Comparison of ENCODE assay signal across 19 cellular contexts in genomic region chr1:179156026-179156425, GRCh38.
"Had no signal": no experiment of that assay in that cellular context is flagged by ENCODE, and none has a peak within 500 bp of the region (broad histone marks: within the 10 kb centered on the region; RNA-seq: fewer than 3 reads in every experiment).

No MANE protein-coding gene starts in this region.

- H3K4me3 Mint-ChIP-seq: activated naive CD8-positive, alpha-beta T cell treated with anti-CD3 and anti-CD28 coated beads for 36 hours; activated T-cell treated with anti-CD3 and anti-CD28 coated beads, Interleukin-2, amount 50 U/mL, for 4 hours; immature natural killer cell; natural killer cell; stimulated activated effector memory CD8-positive, alpha-beta T cell treated with anti-CD3 and anti-CD28 coated beads, Interleukin-12 subunit alpha, Interleukin-12 subunit beta, amount 100 ng/mL, for 72 hours; stimulated activated naive CD8-positive, alpha-beta T cell treated with anti-CD3 and anti-CD28 coated beads, Interleukin-15, amount 100 ng/mL, for 72 hours had no signal

- H3K36me3 Mint-ChIP-seq: immature natural killer cell; natural killer cell; stimulated activated effector memory CD8-positive, alpha-beta T cell treated with anti-CD3 and anti-CD28 coated beads, Interleukin-12 subunit alpha, Interleukin-12 subunit beta, amount 100 ng/mL, for 72 hours had no signal

- DNase-seq: activated CD4-positive, alpha-beta T cell treated with anti-CD3 and anti-CD28 coated beads, Interleukin-2, amount 50 U/mL, for 1 hour; activated CD8-positive, alpha-beta memory T cell treated with anti-CD3 and anti-CD28 coated beads, Interleukin-2, amount 50 U/mL, for 48 hours; activated naive CD4-positive, alpha-beta T cell treated with Interleukin-2 at 50 U/mL for 16 hours; activated naive CD8-positive, alpha-beta T cell treated with anti-CD3 and anti-CD28 coated beads for 36 hours; activated T-cell treated with anti-CD3 and anti-CD28 coated beads, Interleukin-2, amount 50 U/mL, for 4 hours; amniotic stem cell; cerebellar nuclear complex; foreskin melanocyte; immature natural killer cell; midbrain; natural killer cell; small intestine; stimulated activated CD4-positive, alpha-beta T cell treated with anti-CD3 and anti-CD28 coated beads, Interleukin-2, amount 100 ng/mL, for 24 hours; stimulated activated naive CD8-positive, alpha-beta T cell treated with anti-CD3 and anti-CD28 coated beads, Interleukin-15, amount 100 ng/mL, for 72 hours; T1000 had no signal

- FAIRE-seq: small intestine had no signal

- ATAC-seq: activated CD4-positive, CD25-positive, alpha-beta regulatory T cell treated with anti-CD3 and anti-CD28 coated beads, Interleukin-2, amount 50 U/mL, for 24 hours; activated T-cell treated with anti-CD3 and anti-CD28 coated beads, Interleukin-2, amount 50 U/mL, for 4 hours; left lobe of liver; natural killer cell; stimulated activated effector memory CD8-positive, alpha-beta T cell treated with anti-CD3 and anti-CD28 coated beads, Interleukin-12 subunit alpha, Interleukin-12 subunit beta, amount 100 ng/mL, for 72 hours; stimulated activated naive CD8-positive, alpha-beta T cell treated with anti-CD3 and anti-CD28 coated beads, Interleukin-15, amount 100 ng/mL, for 72 hours had no signal

- H3K27me3 Mint-ChIP-seq: activated naive CD8-positive, alpha-beta T cell treated with anti-CD3 and anti-CD28 coated beads for 36 hours; stimulated activated naive CD8-positive, alpha-beta T cell treated with anti-CD3 and anti-CD28 coated beads, Interleukin-15, amount 100 ng/mL, for 72 hours had no signal

- H3K27ac Mint-ChIP-seq: activated naive CD8-positive, alpha-beta T cell treated with anti-CD3 and anti-CD28 coated beads for 36 hours; activated T-helper 2 cell treated with anti-CD3 and anti-CD28 coated beads, Interferon-gamma antibody, Interleukin-2, Interleukin-4, amounts not matched to agents 10 μg/mL and 5 μg/mL and 100 μg/mL, durations not matched to agents 14 hours and 24 hours and 36 hours; immature natural killer cell; natural killer cell; stimulated activated effector memory CD8-positive, alpha-beta T cell treated with anti-CD3 and anti-CD28 coated beads, Interleukin-12 subunit alpha, Interleukin-12 subunit beta, amount 100 ng/mL, for 72 hours; stimulated activated naive CD8-positive, alpha-beta T cell treated with anti-CD3 and anti-CD28 coated beads, Interleukin-15, amount 100 ng/mL, for 72 hours had no signal

- H3K9me3 Mint-ChIP-seq: activated T-cell treated with anti-CD3 and anti-CD28 coated beads, Interleukin-2, amount 50 U/mL, for 4 hours; activated T-helper 2 cell treated with anti-CD3 and anti-CD28 coated beads, Interferon-gamma antibody, Interleukin-2, Interleukin-4, amounts not matched to agents 10 μg/mL and 5 μg/mL and 100 μg/mL, durations not matched to agents 14 hours and 24 hours and 36 hours; immature natural killer cell; natural killer cell; stimulated activated effector memory CD8-positive, alpha-beta T cell treated with anti-CD3 and anti-CD28 coated beads, Interleukin-12 subunit alpha, Interleukin-12 subunit beta, amount 100 ng/mL, for 72 hours; stimulated activated naive CD8-positive, alpha-beta T cell treated with anti-CD3 and anti-CD28 coated beads, Interleukin-15, amount 100 ng/mL, for 72 hours had no signal
